Comparison of ENCODE assay signal across 14 cellular contexts in genomic region chr10:113515521-113516045, GRCh38.
"Had no signal": no experiment of that assay in that cellular context is flagged by ENCODE, and none has a peak within 500 bp of the region (broad histone marks: within the 10 kb centered on the region; RNA-seq: fewer than 3 reads in every experiment).

No MANE protein-coding gene starts in this region.

- H3K4me1 ChIP-seq: foreskin keratinocyte, left lung, testis, vagina had no signal

- DNase-seq: activated T-cell treated with anti-CD3 and anti-CD28 coated beads, Interleukin-2, amount 50 U/mL, for 1 hour; cerebellar nuclear complex; cortex of kidney; effector memory CD8-positive, alpha-beta T cell; foreskin keratinocyte; left lung; naive thymus-derived CD8-positive, alpha-beta T cell; small intestine; stimulated activated CD4-positive, alpha-beta T cell treated with anti-CD3 and anti-CD28 coated beads, Interleukin-15, amount 100 ng/mL, for 24 hours; T-helper 1 cell; testis had no signal

- H3K27me3 ChIP-seq: esophagus muscularis mucosa, foreskin keratinocyte, left lung, testis, vagina had no signal

- H3K27ac ChIP-seq: esophagus muscularis mucosa, foreskin keratinocyte, left lung, testis, vagina had no signal

- H3K36me3 ChIP-seq: esophagus muscularis mucosa, left lung, vagina had no signal

- H3K4me3 ChIP-seq: esophagus muscularis mucosa, left lung, lung, testis, vagina had no signal

- H3K9me3 ChIP-seq: testis had no signal
